ENCODE assay signal across 15 cellular contexts in the genomic region with DNA sequence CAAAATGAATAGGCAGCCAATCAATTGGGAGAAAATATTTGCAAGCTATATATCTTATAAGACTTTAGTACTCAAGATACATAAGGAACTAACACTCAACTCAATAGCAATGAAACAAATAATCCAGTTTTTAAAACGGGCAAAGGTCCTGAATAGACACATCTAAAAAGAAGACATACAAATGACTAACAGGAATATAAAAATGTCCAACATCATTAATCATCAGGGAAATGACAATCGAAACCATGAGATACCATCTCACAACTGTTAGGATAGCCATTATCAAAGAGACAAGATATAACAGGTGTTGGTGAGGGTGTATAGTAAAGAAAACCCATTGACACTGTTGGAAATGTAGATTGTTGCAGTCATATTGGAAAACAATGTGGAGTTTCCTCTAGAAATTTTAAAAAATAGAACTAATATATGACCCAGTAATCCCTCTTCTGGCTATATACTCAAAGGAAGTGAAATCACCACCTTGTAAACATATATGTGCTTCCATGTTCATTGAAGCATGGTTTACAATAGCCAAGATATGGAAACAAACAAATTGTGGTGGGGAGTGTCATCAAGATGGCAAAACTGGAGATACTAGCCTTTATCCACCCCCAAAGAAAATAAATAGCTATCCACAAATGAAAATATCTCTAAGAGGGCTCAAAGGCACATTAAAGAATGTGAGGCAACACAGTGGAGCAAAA. TPM values are rescaled to one million over a fixed set of nuclear protein-coding genes. Genes with fewer than 3 reads are reported as not detected.
DNase-seq lines count a peak whose midpoint lies in the region; ATAC-seq and TF ChIP-seq lines count a peak whose summit lies in the region.
"Had no signal": no experiment of that assay in that cellular context is flagged by ENCODE, and none has a peak within 500 bp of the region (broad histone marks: within the 10 kb centered on the region; RNA-seq: fewer than 3 reads in every experiment).

No MANE protein-coding gene starts in this region.

- H3K9me3 Mint-ChIP-seq in naive B cell = peaks cover 0 to 12% (median 2%) of the 10 kb centered on the region in 7 donors

- peak overlapping the region in 5 of 8 donors; percentile 16 to 81 (median 64) for H3K4me3 Mint-ChIP-seq in naive B cell

- H3K27me3 Mint-ChIP-seq in naive B cell = no peaks in the 10 kb centered on the region

- in situ Hi-C loops in GM13977 (cut with MboI; ENCODE audit: low pct_unique_long_range_greater_than_20kb, low sequenced_read_pairs, unreplicated experiment) = no loop called here

- ATAC-seq in GM18870 (IDR thresholded peaks at IDR 0.05; ENCODE audit: unreplicated experiment) = peak; percentile 8
- ATAC-seq in GM21529 (IDR thresholded peaks at IDR 0.05; ENCODE audit: unreplicated experiment) = peak; percentile 9
- peak; percentile 34 for ATAC-seq in HG03196 (IDR thresholded peaks at IDR 0.05; ENCODE audit: unreplicated experiment)
- ATAC-seq in naive B cell (ENCODE audit: low read depth in 2 of 2) = no peak
- no peak for ATAC-seq in HG03432 (IDR thresholded peaks at IDR 0.05; ENCODE audit: unreplicated experiment)
- ATAC-seq: upper lobe of right lung had no signal

- no peak for TF ChIP-seq CTCF in GM13977 (IDR thresholded peaks at IDR 0.05; ENCODE audit: extremely low read depth, insufficient read depth, missing control alignments)

- H3K27ac Mint-ChIP-seq in naive B cell = peak overlapping the region in 5 of 6 donors; percentile 43 to 98 (median 94)

- no peak for DNase-seq in naive B cell
- no peak for DNase-seq in GM03348 (ENCODE audit: low spot score)
- no peak for DNase-seq in globus pallidus (ENCODE audit: low spot score)
- DNase-seq in GM13977 (ENCODE audit: low spot score) = no peak
- DNase-seq: activated CD4-positive, alpha-beta T cell treated with anti-CD3 and anti-CD28 coated beads for 4 hours; activated CD8-positive, alpha-beta memory T cell treated with anti-CD3 and anti-CD28 coated beads, Interleukin-2, amount 50 U/mL, for 48 hours; DMS153; NCI-H774; retina; stomach; upper lobe of right lung had no signal

- no peaks in the 10 kb centered on the region for H3K36me3 Mint-ChIP-seq in naive B cell

- H3K4me1 Mint-ChIP-seq in naive B cell = peaks cover 20 to 29% (median 24%) of the 10 kb centered on the region in 3 donors

RNA-seq across cellular contexts. Expression of gene BTNL3, which starts 13.9 kb away (rescaled TPM):
- not detected for polyA plus RNA-seq in naive B cell (ENCODE audit: low read depth in 6 of 6)

Comparison
In these comparisons a context has a peak if more than half of its experiments do, and no peak if none do; other contexts are left out.
1. ATAC-seq: peak in GM18870 (single experiment), GM21529 (single experiment) and HG03196 (single experiment); none in naive B cell (0 of 2) and HG03432 (single experiment).